ENCODE assay signal across 26 cellular contexts in the genomic region with DNA sequence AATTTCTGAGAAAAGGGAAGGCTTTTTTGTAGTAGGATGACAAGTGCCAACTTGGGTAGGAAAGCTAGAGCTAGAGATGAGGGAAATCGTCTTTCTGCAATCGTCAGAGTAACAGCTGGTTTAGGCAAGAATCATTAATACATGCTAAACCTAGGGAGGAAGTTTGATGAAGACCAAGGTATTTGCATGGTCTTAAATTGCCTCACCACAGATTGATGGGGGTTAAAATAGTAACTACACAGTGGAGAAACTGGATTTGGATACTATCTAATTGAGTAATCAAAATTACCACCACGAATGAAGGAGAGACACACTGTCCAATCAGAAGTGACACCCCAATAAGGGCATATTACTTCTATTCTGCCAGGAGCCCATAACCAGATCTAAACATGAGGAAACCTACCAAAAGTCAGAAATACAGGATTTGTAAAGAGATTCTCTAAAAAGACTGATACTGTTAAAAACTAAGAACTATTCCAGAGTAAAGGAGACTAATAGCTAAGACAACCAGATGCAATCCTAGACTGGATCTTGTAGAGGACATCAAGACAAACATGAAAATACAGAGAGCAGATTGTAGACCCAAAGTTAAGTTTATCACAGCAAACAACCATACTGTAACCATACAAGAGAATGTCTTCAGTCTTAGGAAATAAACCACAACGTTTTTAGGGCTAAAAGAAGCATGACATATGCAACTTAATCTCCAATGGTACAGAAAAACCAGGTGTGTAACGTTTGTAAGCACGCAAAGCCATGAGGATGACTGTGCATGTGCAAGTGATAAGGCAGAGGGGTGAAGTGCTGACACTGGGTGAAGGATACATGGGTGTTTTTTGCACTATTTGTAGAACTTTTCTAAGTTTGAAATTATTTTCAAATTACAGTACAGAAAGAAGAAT. TPM values are rescaled to one million over a fixed set of nuclear protein-coding genes. Genes with fewer than 3 reads are reported as not detected.
DNase-seq lines count a peak whose midpoint lies in the region; ATAC-seq, FAIRE-seq and TF ChIP-seq lines count a peak whose summit lies in the region.
"Had no signal": no experiment of that assay in that cellular context is flagged by ENCODE, and none has a peak within 500 bp of the region (broad histone marks: within the 10 kb centered on the region; RNA-seq: fewer than 3 reads in every experiment).

No MANE protein-coding gene starts in this region.

- H3K4me3 Mint-ChIP-seq in MCF 10A (ENCODE audit: unreplicated experiment) = no peak overlapping the region
- H3K4me3 Mint-ChIP-seq in stimulated activated naive B cell treated with anti-CD40 and anti-IgM and Interleukin-4, amounts not matched to agents 10 μg/mL and 1 μg/mL and 100 μg/mL, for 72 hours = no peak overlapping the region
- H3K4me3 Mint-ChIP-seq: brain; natural killer cell; stimulated activated memory B cell treated with anti-CD40 and anti-IgM and Interleukin-4, amounts not matched to agents 10 μg/mL and 1 μg/mL and 100 μg/mL, for 72 hours had no signal

- SMC1A ChIA-PET in GM12878 (lab: Charles Lee; ENCODE audit: uncharacterized antibody, unreplicated experiment) = interaction anchor here (2.0 to 2.8 kb wide), 2 partner anchors 12 to 21 kb away, joined by 6 to 10 read pairs; no protein-coding TSS in a partner anchor

- H3K27me3 Mint-ChIP-seq in MCF 10A (ENCODE audit: insufficient read depth, unreplicated experiment) = no peaks in the 10 kb centered on the region
- H3K27me3 Mint-ChIP-seq in stimulated activated naive B cell treated with anti-CD40 and anti-IgM and Interleukin-4, amounts not matched to agents 10 μg/mL and 1 μg/mL and 100 μg/mL, for 72 hours = no peaks in the 10 kb centered on the region
- H3K27me3 Mint-ChIP-seq: brain; stimulated activated memory B cell treated with anti-CD40 and anti-IgM and Interleukin-4, amounts not matched to agents 10 μg/mL and 1 μg/mL and 100 μg/mL, for 72 hours had no signal

- H3K27me3 ChIP-seq in mammary epithelial cell (ENCODE audit: insufficient read depth, low read length) (no peaks in the 10 kb centered on the region), GM12878 (replicated peaks in 1 of 2; ENCODE audit: control insufficient read depth in 2 of 2, insufficient read depth in 2 of 2, low read length in 1 of 2) (no peaks in the 10 kb centered on the region)

- H3K9me3 Mint-ChIP-seq in MCF 10A (ENCODE audit: unreplicated experiment) = no peaks in the 10 kb centered on the region
- H3K9me3 Mint-ChIP-seq in stimulated activated naive B cell treated with anti-CD40 and anti-IgM and Interleukin-4, amounts not matched to agents 10 μg/mL and 1 μg/mL and 100 μg/mL, for 72 hours = no peaks in the 10 kb centered on the region
- H3K9me3 Mint-ChIP-seq: brain; natural killer cell; stimulated activated memory B cell treated with anti-CD40 and anti-IgM and Interleukin-4, amounts not matched to agents 10 μg/mL and 1 μg/mL and 100 μg/mL, for 72 hours had no signal

- no peak overlapping the region for H3K4me3 ChIP-seq in mammary epithelial cell (replicated peaks in 1 of 3; ENCODE audit: insufficient read depth in 1 of 3, low read depth in 2 of 3, low read length in 3 of 3)
- no peak overlapping the region for H3K4me3 ChIP-seq in GM12878
- H3K4me3 ChIP-seq: lower lobe of right lung had no signal

- in situ Hi-C loops in mammary epithelial cell (cut with MboI; ENCODE audit: low sequenced_read_pairs in 2 of 2) = no loop called here
- in situ Hi-C loops in GM12878 (cut with MboI) = no loop called here

- H3K4me1 ChIP-seq in mammary epithelial cell (ENCODE audit: insufficient read depth, low read length) (no peaks in the 10 kb centered on the region), GM12878 (ENCODE audit: control insufficient read depth, insufficient read depth, low read length) (peaks cover 22% of the 10 kb centered on the region)

- H3K4me1 Mint-ChIP-seq in MCF 10A (ENCODE audit: insufficient read depth, unreplicated experiment) = no peaks in the 10 kb centered on the region
- H3K4me1 Mint-ChIP-seq in stimulated activated naive B cell treated with anti-CD40 and anti-IgM and Interleukin-4, amounts not matched to agents 10 μg/mL and 1 μg/mL and 100 μg/mL, for 72 hours = peaks cover 19 to 44% of the 10 kb centered on the region in 2 donors
- H3K4me1 Mint-ChIP-seq: brain had no signal

- dilution Hi-C loops in mammary epithelial cell (cut with HindIII; ENCODE audit: low sequenced_read_pairs) = no loop called here

- peaks cover 100% of the 10 kb centered on the region for H3K36me3 Mint-ChIP-seq in MCF 10A (ENCODE audit: insufficient read depth, unreplicated experiment)
- H3K36me3 Mint-ChIP-seq in stimulated activated naive B cell treated with anti-CD40 and anti-IgM and Interleukin-4, amounts not matched to agents 10 μg/mL and 1 μg/mL and 100 μg/mL, for 72 hours = peaks cover 58 to 61% of the 10 kb centered on the region in 2 donors

- TF ChIP-seq CTCF in MCF 10A (IDR thresholded peaks at IDR 0.05; ENCODE audit: unreplicated experiment) (no peak), mammary epithelial cell (conservative IDR thresholded peaks at IDR 0.05 in 1 of 2, IDR thresholded peaks at IDR 0.05 in 1 of 2; ENCODE audit: extremely low read depth in 1 of 2, insufficient read depth in 1 of 2, low read depth in 1 of 2, low read length in 2 of 2) (no peak), GM12878 (IDR thresholded peaks at IDR 0.05 in 2 of 3, conservative IDR thresholded peaks at IDR 0.05 in 1 of 3; ENCODE audit: control insufficient read depth in 2 of 3, extremely low read depth in 1 of 3, insufficient read depth in 1 of 3, low read depth in 3 of 3, low read length in 3 of 3) (no peak)

- CTCF ChIA-PET in MCF 10A (lab: Yijun Ruan, JAX) = interaction anchor here (0.6 to 2.0 kb wide), 3 partner anchors 10 to 93 kb away, joined by 4 to 6 read pairs (median 5); no protein-coding TSS in a partner anchor
- CTCF ChIA-PET in mammary epithelial cell (lab: Charles Lee; ENCODE audit: low non-redundant PET) = no interaction called here
- CTCF ChIA-PET in GM12878 (lab: Yijun Ruan, JAX) = interaction anchor here (1.1 to 7.1 kb wide), 5 partner anchors 9 to 376 kb away, joined by 3 to 44 read pairs (median 6); no protein-coding TSS in a partner anchor

- WGBS in mammary epithelial cell (ENCODE audit: low coverage, missing lambda C conversion rate) = 75% methylated on average over 6 of the region's 6 CpGs
- 44% methylated on average over 6 of the region's 6 CpGs for WGBS in GM12878 (ENCODE audit: insufficient coverage, insufficient replicate concordance, low lambda C conversion rate, missing lambda C conversion rate)

- no peak for TF ChIP-seq EP300 in GM12878 (IDR thresholded peaks at IDR 0.05; ENCODE audit: borderline replicate concordance in 1 of 2, control insufficient read depth in 1 of 2, low read depth in 2 of 2, low read length in 2 of 2)

- H3K27ac Mint-ChIP-seq in MCF 10A (ENCODE audit: low read depth, unreplicated experiment) = peak overlapping the region; percentile 22
- peak overlapping the region; percentile 9 for H3K27ac Mint-ChIP-seq in stimulated activated naive B cell treated with anti-CD40 and anti-IgM and Interleukin-4, amounts not matched to agents 10 μg/mL and 1 μg/mL and 100 μg/mL, for 72 hours
- H3K27ac Mint-ChIP-seq: brain; stimulated activated memory B cell treated with anti-CD40 and anti-IgM and Interleukin-4, amounts not matched to agents 10 μg/mL and 1 μg/mL and 100 μg/mL, for 72 hours had no signal

- TF ChIP-seq POLR2A in GM12878 (IDR thresholded peaks at IDR 0.05; ENCODE audit: low read depth, low read length) = no peak

- no peak overlapping the region for H3K27ac ChIP-seq in mammary epithelial cell (ENCODE audit: insufficient read depth, low read depth, low read length)
- H3K27ac ChIP-seq in GM12878 (ENCODE audit: control insufficient read depth, insufficient read depth) = no peak overlapping the region
- H3K27ac ChIP-seq: lower lobe of right lung had no signal

- no peak overlapping the region for H3K9ac ChIP-seq in mammary epithelial cell (ENCODE audit: insufficient read depth, low read length)
- H3K9ac ChIP-seq in GM12878 (ENCODE audit: control insufficient read depth, insufficient read depth, low read length) = no peak overlapping the region

- DNase-seq in MCF 10A (ENCODE audit: unreplicated experiment) = no peak
- DNase-seq in mammary epithelial cell = no peak
- no peak for DNase-seq in GM12878 (ENCODE audit: low read depth, low spot score)
- DNase-seq in stimulated activated naive B cell treated with anti-CD40 and anti-IgM and Interleukin-4, amounts not matched to agents 10 μg/mL and 1 μg/mL and 100 μg/mL, for 72 hours = no peak
- DNase-seq in pons (ENCODE audit: low spot score) = no peak
- DNase-seq: activated CD4-positive, CD25-positive, alpha-beta regulatory T cell; activated CD8-positive, alpha-beta memory T cell treated with anti-CD3 and anti-CD28 coated beads, Interleukin-2, amount 50 U/mL, for 48 hours; activated effector memory CD4-positive, alpha-beta T cell treated with anti-CD3 and anti-CD28 coated beads, Interleukin-2, amount 50 U/mL, for 16 hours; amniotic stem cell; C1 segment of cervical spinal cord; DMS153; kidney glomerular epithelial cell; lower lobe of right lung; natural killer cell; NCI-H1105; NCI-H187; NCI-H510A treated with DMSO at 0.1 percent for 48 hours; occipital lobe; substantia nigra; T-helper 1 cell; trophoblast cell had no signal

- RAD21 ChIA-PET in GM12878 (lab: Charles Lee; ENCODE audit: unreplicated experiment) = interaction anchor here (1.0 to 2.0 kb wide), 6 partner anchors 9 to 264 kb away, joined by 3 to 6 read pairs (median 4); a partner anchor contains a TSS

- H3K4me2 ChIP-seq in mammary epithelial cell (ENCODE audit: insufficient read depth, low read depth, low read length) = no peak overlapping the region
- H3K4me2 ChIP-seq in GM12878 (ENCODE audit: control insufficient read depth, insufficient read depth) = no peak overlapping the region

- ATAC-seq in GM19452 (IDR thresholded peaks at IDR 0.05; ENCODE audit: unreplicated experiment) (peak; percentile 42), GM12878 (peak; percentile 7; the same call in 2 of the 3 replicates), HG03097 (IDR thresholded peaks at IDR 0.05; ENCODE audit: low FRiP score, unreplicated experiment) (no peak)
- ATAC-seq in stimulated activated naive B cell treated with anti-CD40 and anti-IgM and Interleukin-4, amounts not matched to agents 10 μg/mL and 1 μg/mL and 100 μg/mL, for 72 hours (replicated peaks) = no peak
- ATAC-seq: lower lobe of right lung; natural killer cell; stimulated activated memory B cell treated with anti-CD40 and anti-IgM and Interleukin-4, amounts not matched to agents 10 μg/mL and 1 μg/mL and 100 μg/mL, for 72 hours had no signal

- H3K79me2 ChIP-seq in mammary epithelial cell (ENCODE audit: insufficient read depth, low read length) = peaks cover 64% of the 10 kb centered on the region
- H3K79me2 ChIP-seq in GM12878 (ENCODE audit: control insufficient read depth, insufficient read depth, low read length) = peaks cover 16% of the 10 kb centered on the region

- no peak for TF ChIP-seq RAD21 in GM12878 (IDR thresholded peaks at IDR 0.05; ENCODE audit: insufficient read depth, low read depth, low read length)

- POLR2A ChIA-PET in MCF 10A (lab: Yijun Ruan, JAX) = interaction anchor here (0.6 to 3.1 kb wide), 7 partner anchors 8 to 377 kb away, joined by 3 to 19 read pairs (median 3); a partner anchor contains a TSS
- POLR2A ChIA-PET in GM12878 (lab: Charles Lee) = no interaction called here

- intact Hi-C loops in MCF 10A (cut with micrococcal nuclease) (no loop called here), mammary epithelial cell (cut with micrococcal nuclease) (no loop called here), GM12878 (cut with micrococcal nuclease; ENCODE audit: unreplicated experiment) (no loop called here)

- H4K20me1 ChIP-seq in mammary epithelial cell (ENCODE audit: insufficient read depth, low read length) (no peaks in the 10 kb centered on the region), GM12878 (ENCODE audit: control insufficient read depth, insufficient read depth) (peaks cover 5% of the 10 kb centered on the region; the same call in 1 of the 2 replicates)

- H3K36me3 ChIP-seq in mammary epithelial cell (ENCODE audit: insufficient read depth, low read length) = peaks cover 89% of the 10 kb centered on the region
- H3K36me3 ChIP-seq in GM12878 (ENCODE audit: control insufficient read depth in 2 of 2, insufficient read depth in 2 of 2, low read length in 1 of 2) = peaks cover 21 to 59% of the 10 kb centered on the region in 2 experiments

- no peak overlapping the region for H2AFZ ChIP-seq in mammary epithelial cell (ENCODE audit: low read depth, low read length)
- no peak overlapping the region for H2AFZ ChIP-seq in GM12878 (ENCODE audit: control insufficient read depth, low read depth, low read length)

- BruUV-seq in MCF 10A (replicated peaks; lab: Mats Ljungman, UMichigan) = no TSS peak
- no TSS peak for BruUV-seq in mammary epithelial cell (replicated peaks; lab: Mats Ljungman, UMichigan)
- BruUV-seq in GM12878 (replicated peaks; lab: Mats Ljungman, UMichigan) = no TSS peak

- no peaks in the 10 kb centered on the region for H3K9me3 ChIP-seq in mammary epithelial cell (replicated peaks; ENCODE audit: insufficient read depth, low read length)
- H3K9me3 ChIP-seq in GM12878 (replicated peaks; ENCODE audit: control insufficient read depth, insufficient read depth, low read length) = no peaks in the 10 kb centered on the region
- H3K9me3 ChIP-seq: lower lobe of right lung had no signal

- no peak for FAIRE-seq in GM12878 (lab: Jason Lieb, UNC)
- FAIRE-seq: frontal cortex had no signal

RNA-seq across cellular contexts. Expression of a gene that starts 21.8 kb away (rescaled TPM):
- total RNA-seq in MCF 10A (2022) (108 and 170 TPM in 2 replicates), mammary epithelial cell (100 to 1,000 TPM in 1 of 2 donors, 10 to 100 TPM in 1; 68.0 to 137 TPM), GM12878 (2014; rRNA removed) (254 and 275 TPM in 2 replicates), GM12878 (2014; rRNA removed; fragmentation: Illumina TruSeq; extraction: Trizol) (303 and 316 TPM in 2 replicates), GM12878 (2021) (216 and 236 TPM in 2 replicates)
- polyA plus RNA-seq in mammary epithelial cell (91.8 TPM), GM12878 (2011; rRNA removed) (288 and 497 TPM in 2 replicates), GM12878 (2014; fragmentation: Illumina TruSeq; extraction: Trizol) (301 and 362 TPM in 2 replicates), GM12878 (2014; fragmentation: Nextera tagmentation; extraction: Ambion mirVana) (100 to 1,000 TPM in 1 of 2 experiments, 10 to 100 TPM in 1; 92.9 to 152 TPM), GM12878 (2014; rRNA removed) (242 and 292 TPM in 2 replicates), GM12878 (2016; fragmentation: Nextera tagmentation; extraction: Ambion mirVana) (100 to 1,000 TPM; 154 to 178 TPM)
- polyA minus RNA-seq in mammary epithelial cell = 93.1 TPM
- 632 and 668 TPM in 2 replicates for total RNA-seq in GM12878 (2013; cell fraction: nucleolus; rRNA removed)
- polyA plus RNA-seq in GM12878 (2011; ENCODE audit: low read depth) = 155 TPM
- 153 and 185 TPM in 2 replicates for polyA plus RNA-seq in GM12878 (2011; cell fraction: cytosol; rRNA removed)
- 284 and 322 TPM in 2 replicates for polyA plus RNA-seq in GM12878 (2011; cell fraction: nucleus; rRNA removed)
- 206 and 209 TPM in 2 replicates for polyA plus RNA-seq in GM12878 (2012)
- polyA minus RNA-seq in GM12878 (2011; rRNA and poly(A)+ RNA removed) = 166 and 193 TPM in 2 replicates
- 77.5 and 93.6 TPM in 2 replicates for polyA minus RNA-seq in GM12878 (2011; cell fraction: cytosol; rRNA and poly(A)+ RNA removed)
- polyA minus RNA-seq in GM12878 (2011; cell fraction: nucleus; rRNA and poly(A)+ RNA removed) = 192 and 319 TPM in 2 replicates

RNA-seq across cellular contexts. Expression of a gene that starts 22.0 kb away (rescaled TPM):
- total RNA-seq in MCF 10A (2022) (18.0 and 24.0 TPM in 2 replicates), mammary epithelial cell (10 to 100 TPM; 15.8 to 36.2 TPM), GM12878 (2014; rRNA removed) (15.7 and 18.0 TPM in 2 replicates), GM12878 (2014; rRNA removed; fragmentation: Illumina TruSeq; extraction: Trizol) (33.6 and 33.7 TPM in 2 replicates), GM12878 (2021) (26.8 and 27.6 TPM in 2 replicates)
- polyA plus RNA-seq in mammary epithelial cell (22.4 TPM), GM12878 (2011; rRNA removed) (35.2 and 46.4 TPM in 2 replicates), GM12878 (2014; fragmentation: Illumina TruSeq; extraction: Trizol) (44.8 and 48.9 TPM in 2 replicates), GM12878 (2014; fragmentation: Nextera tagmentation; extraction: Ambion mirVana) (10 to 100 TPM; 13.4 to 14.1 TPM), GM12878 (2014; rRNA removed) (21.2 and 24.7 TPM in 2 replicates), GM12878 (2016; fragmentation: Nextera tagmentation; extraction: Ambion mirVana) (10 to 100 TPM; 37.9 to 40.8 TPM)
- 12.3 TPM for polyA minus RNA-seq in mammary epithelial cell
- 31.0 and 35.6 TPM in 2 replicates for total RNA-seq in GM12878 (2013; cell fraction: nucleolus; rRNA removed)
- 24.8 TPM for polyA plus RNA-seq in GM12878 (2011; ENCODE audit: low read depth)
- 16.6 and 18.2 TPM in 2 replicates for polyA plus RNA-seq in GM12878 (2011; cell fraction: cytosol; rRNA removed)
- polyA plus RNA-seq in GM12878 (2011; cell fraction: nucleus; rRNA removed) = 15.8 and 17.2 TPM in 2 replicates
- 23.4 and 24.9 TPM in 2 replicates for polyA plus RNA-seq in GM12878 (2012)
- polyA minus RNA-seq in GM12878 (2011; rRNA and poly(A)+ RNA removed) = 23.3 and 27.0 TPM in 2 replicates
- 14.6 and 16.2 TPM in 2 replicates for polyA minus RNA-seq in GM12878 (2011; cell fraction: cytosol; rRNA and poly(A)+ RNA removed)
- 18.8 and 21.9 TPM in 2 replicates for polyA minus RNA-seq in GM12878 (2011; cell fraction: nucleus; rRNA and poly(A)+ RNA removed)

Comparison
In these comparisons a context has a peak if more than half of its experiments do, and no peak if none do; other contexts are left out.
1. ATAC-seq: peak in GM19452 (single experiment) and GM12878 (single experiment); none in stimulated activated naive B cell treated with anti-CD40 and anti-IgM and Interleukin-4, amounts not matched to agents 10 μg/mL and 1 μg/mL and 100 μg/mL, for 72 hours (0 of 2) and HG03097 (single experiment).